In the genomic region with DNA sequence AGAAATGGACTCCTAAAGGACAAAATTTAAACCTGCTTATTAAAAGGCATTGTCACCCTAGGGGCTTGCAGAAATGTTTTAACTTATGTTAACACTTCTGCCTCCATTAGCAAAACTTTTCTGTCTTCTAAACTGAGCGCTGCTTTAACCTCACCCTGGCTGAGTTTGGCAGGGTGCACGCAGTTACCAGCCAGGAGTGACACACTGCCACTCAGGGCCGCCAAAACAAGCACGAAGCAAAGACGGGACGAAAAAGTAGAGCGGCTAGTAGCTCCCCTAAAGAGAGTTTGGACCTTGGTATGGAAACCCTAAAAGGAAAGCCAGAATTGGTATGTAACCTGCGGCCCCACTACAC, we compare ENCODE assay signal across 17 cellular contexts. TPM values are rescaled to one million over a fixed set of nuclear protein-coding genes. Genes with fewer than 3 reads are reported as not detected.
DNase-seq lines count a peak whose midpoint lies in the region; ATAC-seq, FAIRE-seq and TF ChIP-seq lines count a peak whose summit lies in the region.
"Had no signal": no experiment of that assay in that cellular context is flagged by ENCODE, and none has a peak within 500 bp of the region (broad histone marks: within the 10 kb centered on the region; RNA-seq: fewer than 3 reads in every experiment).

No MANE protein-coding gene starts in this region.

- TF ChIP-seq EP300 in SK-N-SH (IDR thresholded peaks at IDR 0.05; ENCODE audit: borderline replicate concordance in 1 of 2, low read depth in 1 of 2, low read length in 1 of 2), result no peak

- H3K27me3 ChIP-seq in SK-N-SH (ENCODE audit: insufficient read depth) (no peaks in the 10 kb centered on the region), SJSA1 (replicated peaks) (no peaks in the 10 kb centered on the region), smooth muscle cell (ENCODE audit: low read depth) (no peaks in the 10 kb centered on the region)
- H3K27me3 ChIP-seq: BLaER1 had no signal

- H4K20me1 ChIP-seq in SK-N-SH (ENCODE audit: insufficient read depth) (peaks cover 10% of the 10 kb centered on the region), smooth muscle cell (ENCODE audit: low read depth) (peaks cover 61% of the 10 kb centered on the region)

- no peak overlapping the region for H3K4me3 Mint-ChIP-seq in activated naive CD4-positive, alpha-beta T cell treated with anti-CD3 and anti-CD28 coated beads for 36 hours
- no peak overlapping the region for H3K4me3 Mint-ChIP-seq in nephron progenitor cell
- H3K4me3 Mint-ChIP-seq: CD8-positive, alpha-beta T cell; GM23338 had no signal

- peak overlapping the region; percentile 26; the same call in 1 of the 2 replicates for H3K9ac ChIP-seq in SK-N-SH
- H3K9ac ChIP-seq in kidney (ENCODE audit: low read length in 2 of 2), result no peak overlapping the region
- H3K9ac ChIP-seq in smooth muscle cell (ENCODE audit: low read depth), result peak overlapping the region; percentile 9
- H3K9ac ChIP-seq: BLaER1 had no signal

- TF ChIP-seq RAD21 in SK-N-SH (IDR thresholded peaks at IDR 0.05; ENCODE audit: low read length), result no peak

- DNase-seq in SK-N-SH (no peak), SJSA1 (ENCODE audit: low read depth in 1 of 2, low spot score in 2 of 2) (no peak), kidney (peak; percentile 7), smooth muscle cell (lab: John Stamatoyannopoulos, UW; ENCODE audit: unreplicated experiment) (no peak), GM13976 (ENCODE audit: low spot score) (no peak), nephron progenitor cell (no peak)
- DNase-seq in activated naive CD4-positive, alpha-beta T cell treated with anti-CD3 and anti-CD28 coated beads for 36 hours, result no peak
- DNase-seq: CD8-positive, alpha-beta T cell; DMS79 treated with DMSO at 0.1 percent for 48 hours; NCI-H1417 treated with DMSO at 0.1 percent for 48 hours; NCI-H2171 treated with DMSO at 0.1 percent for 48 hours; NCI-H446 treated with DMSO at 0.1 percent for 48 hours had no signal

- H3K4me3 ChIP-seq in SK-N-SH (ENCODE audit: low read depth in 2 of 2, low read length in 1 of 2), result peak overlapping the region in 1 of 2 experiments; percentile 5; a peak in 1 of 4 replicates
- no peak overlapping the region for H3K4me3 ChIP-seq in SJSA1
- no peak overlapping the region for H3K4me3 ChIP-seq in kidney (ENCODE audit: low read length in 2 of 2)
- H3K4me3 ChIP-seq in smooth muscle cell, result no peak overlapping the region
- H3K4me3 ChIP-seq: BLaER1, GM23338 had no signal

- no peaks in the 10 kb centered on the region for H3K27me3 Mint-ChIP-seq in activated naive CD4-positive, alpha-beta T cell treated with anti-CD3 and anti-CD28 coated beads for 36 hours (ENCODE audit: low read depth)
- no peaks in the 10 kb centered on the region for H3K27me3 Mint-ChIP-seq in nephron progenitor cell (ENCODE audit: low read depth, poor library complexity)

- no peak for FAIRE-seq in kidney (lab: Jason Lieb, UNC)

- no peaks in the 10 kb centered on the region for H3K4me1 Mint-ChIP-seq in activated naive CD4-positive, alpha-beta T cell treated with anti-CD3 and anti-CD28 coated beads for 36 hours (ENCODE audit: low read depth)
- H3K4me1 Mint-ChIP-seq in nephron progenitor cell, result no peaks in the 10 kb centered on the region

- peak overlapping the region; percentile 42; the same call in 1 of the 2 replicates for H3K4me2 ChIP-seq in SK-N-SH
- H3K4me2 ChIP-seq in smooth muscle cell, result no peak overlapping the region
- H3K4me2 ChIP-seq: BLaER1, GM23338 had no signal

- CTCF ChIA-PET in SK-N-SH (lab: Yijun Ruan, JAX), result no interaction called here
- CTCF ChIA-PET in activated naive CD4-positive, alpha-beta T cell treated with anti-CD3 and anti-CD28 coated beads for 36 hours (lab: Charles Lee), result no interaction called here

- H3K9me3 ChIP-seq in SK-N-SH (no peaks in the 10 kb centered on the region), SJSA1 (replicated peaks) (no peaks in the 10 kb centered on the region), kidney (ENCODE audit: control insufficient read depth in 1 of 2, low read length in 2 of 2) (no peaks in the 10 kb centered on the region), smooth muscle cell (replicated peaks; ENCODE audit: low read depth) (no peaks in the 10 kb centered on the region)
- H3K9me3 ChIP-seq: BLaER1 had no signal

- ATAC-seq in SK-N-SH treated with all-trans-retinoic acid at 6 μM for 48 hours, result no peak
- ATAC-seq: CD8-positive, alpha-beta T cell; GM23338; Right ventricle myocardium inferior had no signal

- H3F3A ChIP-seq in SK-N-SH (replicated peaks; ENCODE audit: insufficient read depth), result peaks cover 56% of the 10 kb centered on the region
- H3F3A ChIP-seq in smooth muscle cell (ENCODE audit: low read depth), result peaks cover 9% of the 10 kb centered on the region

- peaks cover 17% of the 10 kb centered on the region for H3K36me3 Mint-ChIP-seq in activated naive CD4-positive, alpha-beta T cell treated with anti-CD3 and anti-CD28 coated beads for 36 hours (ENCODE audit: low read depth)
- H3K36me3 Mint-ChIP-seq in nephron progenitor cell (ENCODE audit: low read depth), result peaks cover 48% of the 10 kb centered on the region

- peaks cover 42% of the 10 kb centered on the region; the same call in 1 of the 2 replicates for H3K79me2 ChIP-seq in SK-N-SH (ENCODE audit: insufficient read depth)
- no peaks in the 10 kb centered on the region for H3K79me2 ChIP-seq in smooth muscle cell (ENCODE audit: low read depth)

- H3K9me3 Mint-ChIP-seq in activated naive CD4-positive, alpha-beta T cell treated with anti-CD3 and anti-CD28 coated beads for 36 hours, result no peaks in the 10 kb centered on the region
- peaks cover 21% of the 10 kb centered on the region for H3K9me3 Mint-ChIP-seq in nephron progenitor cell
- H3K9me3 Mint-ChIP-seq: CD8-positive, alpha-beta T cell; GM23338 had no signal

- in situ Hi-C loops in GM13976 (cut with MboI; ENCODE audit: low sequenced_read_pairs, unreplicated experiment), result no loop called here

- H3K4me1 ChIP-seq in SK-N-SH (ENCODE audit: control insufficient read depth in 1 of 2, insufficient read depth in 2 of 2, low read depth in 1 of 2, low read length in 1 of 2) (peaks cover 0 to 7% of the 10 kb centered on the region in 2 experiments; a peak in 2 of 4 replicates), SJSA1 (replicated peaks) (peaks cover 22% of the 10 kb centered on the region), kidney (ENCODE audit: control insufficient read depth in 1 of 2, insufficient read depth in 1 of 2, low read depth in 1 of 2, low read length in 2 of 2) (peaks cover 0 to 2% of the 10 kb centered on the region in 2 donors), smooth muscle cell (ENCODE audit: low read depth) (no peaks in the 10 kb centered on the region)

- intact Hi-C loops in kidney (cut with DNase I), result no loop called here
- intact Hi-C loops in activated naive CD4-positive, alpha-beta T cell treated with anti-CD3 and anti-CD28 coated beads for 36 hours (cut with micrococcal nuclease), result no loop called here

- no peak overlapping the region for H2AFZ ChIP-seq in SK-N-SH (ENCODE audit: low read depth)
- H2AFZ ChIP-seq in smooth muscle cell (ENCODE audit: low read depth), result no peak overlapping the region
- H2AFZ ChIP-seq: GM23338 had no signal

- TF ChIP-seq CTCF in SK-N-SH (IDR thresholded peaks at IDR 0.05) (no peak), kidney (IDR thresholded peaks at IDR 0.05; ENCODE audit: borderline replicate concordance, extremely low read depth, insufficient read depth) (no peak), smooth muscle cell (IDR thresholded peaks at IDR 0.05; ENCODE audit: borderline replicate concordance, insufficient read depth, poor library complexity, severe bottlenecking) (no peak), GM13976 (IDR thresholded peaks at IDR 0.05; ENCODE audit: borderline replicate concordance, control extremely low read depth, extremely low read depth, insufficient read depth, missing control alignments) (no peak), nephron progenitor cell (IDR thresholded peaks at IDR 0.05) (no peak)

- H3K27ac Mint-ChIP-seq in activated naive CD4-positive, alpha-beta T cell treated with anti-CD3 and anti-CD28 coated beads for 36 hours, result no peak overlapping the region
- H3K27ac Mint-ChIP-seq in nephron progenitor cell, result no peak overlapping the region
- H3K27ac Mint-ChIP-seq: CD8-positive, alpha-beta T cell; GM23338 had no signal

- H3K36me3 ChIP-seq in SK-N-SH (replicated peaks in 1 of 2; ENCODE audit: control insufficient read depth in 1 of 2, insufficient read depth in 2 of 2, low read length in 1 of 2) (peaks cover 27 to 36% of the 10 kb centered on the region in 2 experiments), SJSA1 (peaks cover 25% of the 10 kb centered on the region), kidney (ENCODE audit: control insufficient read depth in 1 of 2, insufficient read depth in 2 of 2, low read length in 2 of 2) (peaks cover 15 to 28% of the 10 kb centered on the region in 2 donors), smooth muscle cell (ENCODE audit: low read depth) (no peaks in the 10 kb centered on the region)

- WGBS in SK-N-SH (ENCODE audit: low lambda C conversion rate), result 88% methylated on average over 8 of the region's 8 CpGs
- WGBS in smooth muscle cell (ENCODE audit: low lambda C conversion rate), result 97% methylated on average over 8 of the region's 8 CpGs

- POLR2A ChIA-PET in SK-N-SH (lab: Yijun Ruan, JAX), result no interaction called here

- no peaks in the 10 kb centered on the region for H3K9me2 ChIP-seq in SK-N-SH

- H3K27ac ChIP-seq in SK-N-SH (ENCODE audit: low read depth in 2 of 2, low read length in 1 of 2) (peak overlapping the region in 1 of 2 experiments; percentile 84; a peak in 2 of 4 replicates), SJSA1 (0 out of 2 replicates have a peak overlapping the region, but pooled peaks have one; percentile 34), kidney (ENCODE audit: low read depth in 2 of 2, low read length in 2 of 2) (no peak overlapping the region), smooth muscle cell (ENCODE audit: low read depth) (peak overlapping the region; percentile 62)
- H3K27ac ChIP-seq: 22Rv1, BLaER1 had no signal

RNA-seq across cellular contexts. Expression of gene UVSSA, which starts 23.8 kb away (rescaled TPM):
- polyA plus RNA-seq in SK-N-SH (2012; rRNA removed), result 14.5 and 14.9 TPM in 2 replicates
- polyA plus RNA-seq in SK-N-SH (2012; cell fraction: cytosol; rRNA removed), result 5.2 and 6.2 TPM in 2 replicates
- 74.4 and 110 TPM in 2 replicates for polyA plus RNA-seq in SK-N-SH (2012; cell fraction: nucleus; rRNA removed)
- total RNA-seq in SJSA1 (2014; rRNA removed; shearing (Covaris generic)), result 2.5 and 4.0 TPM in 2 replicates
- total RNA-seq in kidney, result 32.5 TPM
- 5.2 TPM for polyA plus RNA-seq in kidney (ENCODE audit: insufficient read depth, low read depth, low replicate concordance)
- 6.6 and 9.0 TPM in 2 replicates for total RNA-seq in smooth muscle cell
- polyA plus RNA-seq in smooth muscle cell, result 13.0 and 14.9 TPM in 2 replicates
- 10 to 100 TPM; 20.0 to 24.3 TPM for total RNA-seq in activated naive CD4-positive, alpha-beta T cell treated with anti-CD3 and anti-CD28 coated beads for 36 hours

RNA-seq across cellular contexts. Expression of gene MAEA, which starts 33.6 kb away (rescaled TPM):
- polyA plus RNA-seq in SK-N-SH (2012; rRNA removed) (123 and 128 TPM in 2 replicates), kidney (ENCODE audit: insufficient read depth, low read depth, low replicate concordance) (65.0 TPM), smooth muscle cell (48.0 and 60.9 TPM in 2 replicates)
- polyA plus RNA-seq in SK-N-SH (2012; cell fraction: cytosol; rRNA removed), result 64.4 and 85.4 TPM in 2 replicates
- 196 and 274 TPM in 2 replicates for polyA plus RNA-seq in SK-N-SH (2012; cell fraction: nucleus; rRNA removed)
- total RNA-seq in SJSA1 (2014; rRNA removed; shearing (Covaris generic)), result 34.4 and 39.7 TPM in 2 replicates
- total RNA-seq in kidney (75.2 TPM), smooth muscle cell (40.8 and 48.2 TPM in 2 replicates)
- 10 to 100 TPM; 25.2 to 29.4 TPM for total RNA-seq in activated naive CD4-positive, alpha-beta T cell treated with anti-CD3 and anti-CD28 coated beads for 36 hours

Comparison
In these comparisons a context has a peak if more than half of its experiments do, and no peak if none do; other contexts are left out.
1. H3K27ac ChIP-seq: peak in SJSA1 (single experiment) and smooth muscle cell (single experiment); none in kidney (0 of 2).
2. H3K9ac ChIP-seq: peak in SK-N-SH (single experiment) and smooth muscle cell (single experiment); none in kidney (0 of 2).